Comparison of ENCODE assay signal across 21 cellular contexts in genomic region chr10:77510294-77510693, GRCh38.
"Had no signal": no experiment of that assay in that cellular context is flagged by ENCODE, and none has a peak within 500 bp of the region (broad histone marks: within the 10 kb centered on the region; RNA-seq: fewer than 3 reads in every experiment).

No MANE protein-coding gene starts in this region.

- H3K4me3 Mint-ChIP-seq: activated CD8-positive, alpha-beta T cell treated with anti-CD3 and anti-CD28 coated beads for 36 hours; activated naive CD8-positive, alpha-beta T cell treated with anti-CD3 and anti-CD28 coated beads, Interleukin-2, amount 10 ng/mL, durations not matched to agents 7 days and 5 days; activated T-cell treated with anti-CD3 and anti-CD28 coated beads, Interleukin-2, amount 50 U/mL, for 72 hours had no signal

- H3K4me1 Mint-ChIP-seq: activated naive CD8-positive, alpha-beta T cell treated with anti-CD3 and anti-CD28 coated beads, Interleukin-2, amount 10 ng/mL, durations not matched to agents 7 days and 5 days had no signal

- H3K27ac Mint-ChIP-seq: activated CD8-positive, alpha-beta T cell treated with anti-CD3 and anti-CD28 coated beads for 36 hours; activated naive CD8-positive, alpha-beta T cell treated with anti-CD3 and anti-CD28 coated beads, Interleukin-2, amount 10 ng/mL, durations not matched to agents 7 days and 5 days; activated T-cell treated with anti-CD3 and anti-CD28 coated beads, Interleukin-2, amount 50 U/mL, for 72 hours; activated T-helper 2 cell treated with anti-CD3 and anti-CD28 coated beads, Interferon-gamma antibody, Interleukin-2, Interleukin-4, amounts not matched to agents 10 μg/mL and 5 μg/mL and 100 μg/mL, durations not matched to agents 14 hours and 24 hours and 36 hours had no signal

- H2AFZ ChIP-seq: PC-9 had no signal

- H3K4me3 ChIP-seq: adrenal gland, PC-9 had no signal

- ATAC-seq: activated CD8-positive, alpha-beta T cell treated with anti-CD3 and anti-CD28 coated beads for 36 hours; activated T-cell treated with anti-CD3 and anti-CD28 coated beads, Interleukin-2, amount 50 U/mL, for 72 hours had no signal

- H3K36me3 Mint-ChIP-seq: activated naive CD8-positive, alpha-beta T cell treated with anti-CD3 and anti-CD28 coated beads, Interleukin-2, amount 10 ng/mL, durations not matched to agents 7 days and 5 days had no signal

- H3K9me3 ChIP-seq: adrenal gland had no signal

- H3K9me3 Mint-ChIP-seq: activated CD8-positive, alpha-beta T cell treated with anti-CD3 and anti-CD28 coated beads for 36 hours; activated naive CD8-positive, alpha-beta T cell treated with anti-CD3 and anti-CD28 coated beads, Interleukin-2, amount 10 ng/mL, durations not matched to agents 7 days and 5 days; activated T-cell treated with anti-CD3 and anti-CD28 coated beads, Interleukin-2, amount 50 U/mL, for 72 hours; activated T-helper 2 cell treated with anti-CD3 and anti-CD28 coated beads, Interferon-gamma antibody, Interleukin-2, Interleukin-4, amounts not matched to agents 10 μg/mL and 5 μg/mL and 100 μg/mL, durations not matched to agents 14 hours and 24 hours and 36 hours had no signal

- H3K27ac ChIP-seq: PC-9, WERI-Rb-1 had no signal

- H3K36me3 ChIP-seq: adrenal gland, WERI-Rb-1 had no signal

- H3K4me2 ChIP-seq: PC-9 had no signal

- DNase-seq: activated CD4-positive, alpha-beta T cell treated with anti-CD3 and anti-CD28 coated beads for 4 hours; activated CD8-positive, alpha-beta memory T cell treated with anti-CD3 and anti-CD28 coated beads, Interleukin-2, amount 50 U/mL, for 4 hours; activated CD8-positive, alpha-beta T cell treated with anti-CD3 and anti-CD28 coated beads for 36 hours; activated naive CD4-positive, alpha-beta T cell treated with anti-CD3 and anti-CD28 coated beads, Interleukin-2, amount 50 U/mL, for 16 hours; activated naive CD8-positive, alpha-beta T cell treated with anti-CD3 and anti-CD28 coated beads, Interleukin-2, amount 10 ng/mL, durations not matched to agents 7 days and 5 days; activated T-cell treated with anti-CD3 and anti-CD28 coated beads, Interleukin-2, amount 50 U/mL, for 72 hours; adrenal gland; anterior cingulate cortex; cerebellar nuclear complex; MM.1S; NCI-H1105 treated with DMSO at 0.1 percent for 48 hours; NCI-H1436 treated with DMSO at 0.1 percent for 48 hours; NCI-H187; NCI-H2081; NCI-H345; NCI-H524; PC-9; SIG-M5; T-helper 1 cell; WERI-Rb-1 had no signal
